8 cellular contexts compared by ENCODE assay signal in the genomic region with DNA sequence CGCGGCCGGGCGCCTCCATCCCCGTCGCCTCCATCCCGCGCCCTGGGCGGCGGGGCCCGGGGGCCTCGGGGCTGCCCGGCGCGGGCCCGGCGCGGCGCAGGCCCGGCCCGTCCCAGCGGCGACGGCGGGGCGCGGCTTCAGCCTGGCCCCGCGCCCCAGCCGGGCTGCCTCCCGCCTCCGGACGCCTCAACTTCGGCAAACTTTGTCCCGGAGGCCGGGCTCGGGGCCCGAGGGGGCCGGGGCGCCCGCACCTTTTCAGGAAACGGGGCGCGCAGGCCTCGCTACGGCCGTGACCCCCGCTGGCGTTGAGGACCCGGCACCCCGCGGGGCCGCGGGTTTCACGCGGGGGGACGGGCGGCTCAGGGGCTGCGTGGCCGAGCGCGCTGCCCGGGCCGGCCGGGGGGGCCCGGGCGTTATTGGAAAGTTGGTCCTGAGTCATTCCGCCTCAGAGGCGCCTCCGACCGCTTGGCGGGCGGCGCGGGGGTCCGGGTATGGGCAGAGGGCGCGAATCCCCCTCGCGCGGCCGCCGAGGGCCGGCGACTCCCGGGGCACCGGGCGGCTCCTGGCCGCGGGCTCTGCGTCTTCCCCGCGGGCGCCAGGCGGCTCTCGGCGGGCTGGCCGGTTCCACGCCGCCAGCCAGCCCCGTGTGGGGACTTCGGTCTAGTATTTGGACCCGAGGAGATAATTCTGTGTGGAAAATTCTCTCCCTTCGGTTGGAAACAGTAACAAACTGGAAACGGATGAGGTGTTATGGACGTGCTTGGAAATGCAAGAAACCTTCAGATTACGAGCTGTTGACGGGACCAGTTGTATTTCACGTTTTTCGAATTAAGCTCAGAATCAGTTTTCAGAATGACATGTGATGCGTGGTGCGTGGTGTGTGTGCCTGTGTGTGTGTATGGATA. TPM values are rescaled to one million over a fixed set of nuclear protein-coding genes. Genes with fewer than 3 reads are reported as not detected.
A peak's percentile ranks its signal among the peaks of the same experiment; 100 is the strongest.
DNase-seq lines count a peak whose midpoint lies in the region; ATAC-seq and TF ChIP-seq lines count a peak whose summit lies in the region.

No MANE protein-coding gene starts in this region.

- H3K36me3 ChIP-seq in OCI-LY7 (ENCODE audit: insufficient read depth, low read length) (no peaks in the 10 kb centered on the region), brain microvascular endothelial cell (replicated peaks) (no peaks in the 10 kb centered on the region), smooth muscle cell (ENCODE audit: low read depth) (no peaks in the 10 kb centered on the region)

- in situ Hi-C loops in brain microvascular endothelial cell (cut with HindIII; ENCODE audit: low pct_ligation_motif_present, low sequenced_read_pairs) = no loop called here

- no TSS peak for BruUV-seq in OCI-LY7 (replicated peaks; lab: Mats Ljungman, UMichigan)

- H3F3A ChIP-seq in smooth muscle cell (ENCODE audit: low read depth) = peaks cover 14% of the 10 kb centered on the region

- peak overlapping the region; percentile 82 for H3K4me2 ChIP-seq in OCI-LY7 (ENCODE audit: low read length)
- H3K4me2 ChIP-seq in smooth muscle cell = peak overlapping the region; percentile 97

- TF ChIP-seq CTCF in OCI-LY7 (conservative IDR thresholded peaks at IDR 0.05; ENCODE audit: low read length) (no peak), brain microvascular endothelial cell (IDR thresholded peaks at IDR 0.05; ENCODE audit: low read depth, low read length, missing control alignments) (no peak), smooth muscle cell (IDR thresholded peaks at IDR 0.05; ENCODE audit: borderline replicate concordance, insufficient read depth, poor library complexity, severe bottlenecking) (no peak), GM10266 (IDR thresholded peaks at IDR 0.05; ENCODE audit: control insufficient read depth, insufficient read depth, low read depth, missing control alignments) (no peak)

- H3K9me3 ChIP-seq in OCI-LY7 (ENCODE audit: low read length) (no peaks in the 10 kb centered on the region), smooth muscle cell (replicated peaks; ENCODE audit: low read depth) (no peaks in the 10 kb centered on the region)

- intact Hi-C loops in OCI-LY7 (cut with micrococcal nuclease; ENCODE audit: unreplicated experiment) = no loop called here

- ATAC-seq in HG02571 (IDR thresholded peaks at IDR 0.05; ENCODE audit: unreplicated experiment) = peak; percentile 11

- POLR2A ChIA-PET in OCI-LY7 (lab: Charles Lee) = no interaction called here

- H4K20me1 ChIP-seq in OCI-LY7 (ENCODE audit: insufficient read depth, low read length) (no peaks in the 10 kb centered on the region), smooth muscle cell (ENCODE audit: low read depth) (peaks cover 48% of the 10 kb centered on the region)

- H3K9me2 ChIP-seq in OCI-LY7 (ENCODE audit: insufficient read depth, low read length) = no peaks in the 10 kb centered on the region

- H2AFZ ChIP-seq in OCI-LY7 (ENCODE audit: low read length) (peak overlapping the region; percentile 73), smooth muscle cell (ENCODE audit: low read depth) (no peak overlapping the region)

- CTCF ChIA-PET in OCI-LY7 (lab: Charles Lee; ENCODE audit: unreplicated experiment) = no interaction called here

- peak; percentile 10 for TF ChIP-seq POLR2A in GM15510 (IDR thresholded peaks at IDR 0.05; ENCODE audit: borderline replicate concordance, extremely low read depth, insufficient read length)

- peaks cover 12% of the 10 kb centered on the region for H3K4me1 ChIP-seq in OCI-LY7 (ENCODE audit: insufficient read depth, low read length, poor library complexity, severe bottlenecking)
- H3K4me1 ChIP-seq in smooth muscle cell (ENCODE audit: low read depth) = peaks cover 7% of the 10 kb centered on the region

- H3K79me2 ChIP-seq in OCI-LY7 (ENCODE audit: insufficient read depth, low read depth, low read length) (no peaks in the 10 kb centered on the region), smooth muscle cell (ENCODE audit: low read depth) (peaks cover 49% of the 10 kb centered on the region)

- peak overlapping the region; percentile 94 for H3K9ac ChIP-seq in smooth muscle cell (ENCODE audit: low read depth)

- 1% methylated on average over 88 of the region's 112 CpGs for WGBS in smooth muscle cell (ENCODE audit: low lambda C conversion rate)

- DNase-seq in OCI-LY7 (ENCODE audit: low spot score) (peak; percentile 19), brain microvascular endothelial cell (peak; percentile 14), iPS-NIHi11 (ENCODE audit: low spot score) (peak; percentile 50), smooth muscle cell (lab: John Stamatoyannopoulos, UW; ENCODE audit: unreplicated experiment) (no peak), HuH-7 (ENCODE audit: low spot score) (no peak), GM10266 (ENCODE audit: extremely low spot score) (no peak)

- H3K4me3 ChIP-seq in OCI-LY7 (ENCODE audit: low read depth, low read length, poor library complexity, severe bottlenecking) = peak overlapping the region; percentile 73
- peak overlapping the region; percentile 70 for H3K4me3 ChIP-seq in brain microvascular endothelial cell (ENCODE audit: low read depth, low read length)
- peak overlapping the region; percentile 87 for H3K4me3 ChIP-seq in smooth muscle cell

- H3K27me3 ChIP-seq in brain microvascular endothelial cell (replicated peaks) (no peaks in the 10 kb centered on the region), smooth muscle cell (ENCODE audit: low read depth) (no peaks in the 10 kb centered on the region)

- H3K27ac ChIP-seq in OCI-LY7 (ENCODE audit: low read depth, low read length, poor library complexity, severe bottlenecking) = no peak overlapping the region
- peak overlapping the region; percentile 85 for H3K27ac ChIP-seq in brain microvascular endothelial cell
- H3K27ac ChIP-seq in smooth muscle cell (ENCODE audit: low read depth) = peak overlapping the region; percentile 94

RNA-seq across cellular contexts. Expression of a gene that starts 0.7 kb away (rescaled TPM):
- 0.59 and 0.82 TPM in 2 replicates for total RNA-seq in OCI-LY7 (2014; rRNA removed; shearing (Covaris generic))
- 1.5 and 2.9 TPM in 2 replicates for total RNA-seq in OCI-LY7 (2022)
- total RNA-seq in smooth muscle cell = 10.8 and 24.6 TPM in 2 replicates
- polyA plus RNA-seq in smooth muscle cell = 9.4 and 13.1 TPM in 2 replicates

Comparison
In these comparisons a context has a peak if more than half of its experiments do, and no peak if none do; other contexts are left out.
1. DNase-seq: peak in OCI-LY7 (single experiment), brain microvascular endothelial cell (single experiment) and iPS-NIHi11 (single experiment); none in smooth muscle cell (single experiment), HuH-7 (single experiment) and GM10266 (single experiment).
2. Peak in every context shown above with its lines, with median percentiles within 50 percentile points of each other: H3K4me3 ChIP-seq.